ENCODE assay signal across 8 cellular contexts in genomic region chr5:172454355-172455086, GRCh38. TPM values are rescaled to one million over a fixed set of nuclear protein-coding genes. Genes with fewer than 3 reads are reported as not detected.
A peak's percentile ranks its signal among the peaks of the same experiment; 100 is the strongest.
DNase-seq lines count a peak whose midpoint lies in the region; ATAC-seq and TF ChIP-seq lines count a peak whose summit lies in the region.

SH3PXD2B (minus strand) TSS chr5:172454525; CDS start chr5:172454352, 173 bp downstream.

- no peaks in the 10 kb centered on the region for H3K36me3 ChIP-seq in BE2C
- H3K36me3 ChIP-seq in gastroesophageal sphincter, result peaks cover 0 to 5% of the 10 kb centered on the region in 2 donors

- DNase-seq in BE2C (peak; percentile 67), NOMO-1 treated with DMSO at 0.1 percent for 48 hours (lab: John Stamatoyannopoulos, UW; ENCODE audit: unreplicated experiment) (peak; percentile 36), neural crest cell (ENCODE audit: low read depth, low spot score) (peak; percentile 75), ureter (ENCODE audit: low spot score) (peak; percentile 66), cortex of kidney (lab: John Stamatoyannopoulos, UW) (no peak)

- no peak for TF ChIP-seq EP300 in gastroesophageal sphincter (IDR thresholded peaks at IDR 0.05)

- WGBS in gastroesophageal sphincter (ENCODE audit: low coverage in 1 of 2), 2 donors, result 0% methylated on average over 1 of the region's 90 CpGs; no CpG with 5 or more reads in 1 of the 2 donors

- peak within 1 kb of the TSS; percentile 66 for H3K4me3 ChIP-seq in BE2C (ENCODE audit: low read depth, low read length)
- peak within 1 kb of the TSS; percentile 75 to 98 for H3K4me3 ChIP-seq in gastroesophageal sphincter

- H3K4me1 ChIP-seq in BE2C, result peaks cover 3% of the 10 kb centered on the region; the same call in 1 of the 2 replicates
- peaks cover 0 to 60% (median 8%) of the 10 kb centered on the region in 3 donors for H3K4me1 ChIP-seq in gastroesophageal sphincter

- H3K9me3 Mint-ChIP-seq in activated naive CD4-positive, alpha-beta T cell treated with anti-CD3 and anti-CD28 coated beads, Interleukin-2, amount 50 U/mL, for 24 hours, result no peaks in the 10 kb centered on the region
- no peaks in the 10 kb centered on the region for H3K9me3 Mint-ChIP-seq in neural crest cell

- H3K9me3 ChIP-seq in BE2C (no peaks in the 10 kb centered on the region), gastroesophageal sphincter (no peaks in the 10 kb centered on the region)

- H3K27me3 Mint-ChIP-seq in activated naive CD4-positive, alpha-beta T cell treated with anti-CD3 and anti-CD28 coated beads, Interleukin-2, amount 50 U/mL, for 24 hours, result peaks cover 5% of the 10 kb centered on the region
- no peaks in the 10 kb centered on the region for H3K27me3 Mint-ChIP-seq in neural crest cell (ENCODE audit: low read depth)

- H3K27ac ChIP-seq in gastroesophageal sphincter, result peak within 1 kb of the TSS; percentile 76 to 95 (median 95)

- no peaks in the 10 kb centered on the region for H3K36me3 Mint-ChIP-seq in activated naive CD4-positive, alpha-beta T cell treated with anti-CD3 and anti-CD28 coated beads, Interleukin-2, amount 50 U/mL, for 24 hours
- peaks cover 5% of the 10 kb centered on the region for H3K36me3 Mint-ChIP-seq in neural crest cell (ENCODE audit: low read depth)

- TF ChIP-seq POLR2A in gastroesophageal sphincter (IDR thresholded peaks at IDR 0.05), result peak; percentile 56 to 77

- peak within 1 kb of the TSS; percentile 90 for H3K4me3 Mint-ChIP-seq in activated naive CD4-positive, alpha-beta T cell treated with anti-CD3 and anti-CD28 coated beads, Interleukin-2, amount 50 U/mL, for 24 hours
- peak within 1 kb of the TSS; percentile 91 for H3K4me3 Mint-ChIP-seq in neural crest cell

- peak within 1 kb of the TSS; percentile 73 for H3K27ac Mint-ChIP-seq in activated naive CD4-positive, alpha-beta T cell treated with anti-CD3 and anti-CD28 coated beads, Interleukin-2, amount 50 U/mL, for 24 hours
- peak within 1 kb of the TSS; percentile 94 for H3K27ac Mint-ChIP-seq in neural crest cell (ENCODE audit: unreplicated experiment)

- no peaks in the 10 kb centered on the region; the same call in 1 of the 2 replicates for H3K27me3 ChIP-seq in BE2C
- H3K27me3 ChIP-seq in gastroesophageal sphincter, result no peaks in the 10 kb centered on the region

- TF ChIP-seq CTCF in BE2C (IDR thresholded peaks at IDR 0.05; ENCODE audit: low read depth, low read length) (no peak), gastroesophageal sphincter (IDR thresholded peaks at IDR 0.05) (peak in 1 of 4 experiments; percentile 17), neural crest cell (conservative IDR thresholded peaks at IDR 0.05) (no peak)

- peaks cover 16% of the 10 kb centered on the region for H3K4me1 Mint-ChIP-seq in activated naive CD4-positive, alpha-beta T cell treated with anti-CD3 and anti-CD28 coated beads, Interleukin-2, amount 50 U/mL, for 24 hours
- peaks cover 62% of the 10 kb centered on the region for H3K4me1 Mint-ChIP-seq in neural crest cell

- ATAC-seq in GM21619 (IDR thresholded peaks at IDR 0.05; ENCODE audit: unreplicated experiment), result peak; percentile 46
- ATAC-seq in gastroesophageal sphincter, result peak; percentile 63

RNA-seq across cellular contexts. Expression of gene SH3PXD2B, which starts in this region (rescaled TPM):
- polyA plus RNA-seq in BE2C (2012; ENCODE audit: insufficient read depth, insufficient read length, low read depth), result 6.0 TPM
- total RNA-seq in gastroesophageal sphincter (10 to 100 TPM; 40.2 to 80.9 (median 56.0) TPM), neural crest cell (86.1 and 89.1 TPM in 2 replicates), ureter (39.8 TPM)
